ENCODE assay signal across 1 cellular context in genomic region chr15:85473455-85473854, GRCh38.
TF ChIP-seq lines count a peak whose summit lies in the region.

No MANE protein-coding gene starts in this region.

TF ChIP-seq in WTC11, 78 proteins besides CTCF, POLR2A, EP300 and RAD21 (continued from another document):
- TF ChIP-seq ZNF532 (CRISPR knock-in tag; IDR thresholded peaks at IDR 0.05; ENCODE audit: borderline replicate concordance) (no peak), ZNF396 (CRISPR knock-in tag; IDR thresholded peaks at IDR 0.05; ENCODE audit: borderline replicate concordance) (no peak), ZNF138 (CRISPR knock-in tag; conservative IDR thresholded peaks at IDR 0.05) (no peak)
